In genomic region chr9:92764988-92765936, GRCh38 we compare ENCODE assay signal across 8 cellular contexts. TPM values are rescaled to one million over a fixed set of nuclear protein-coding genes. Genes with fewer than 3 reads are reported as not detected.
DNase-seq lines count a peak whose midpoint lies in the region; ATAC-seq and TF ChIP-seq lines count a peak whose summit lies in the region.

No MANE protein-coding gene starts in this region.

- DNase-seq in NCI-H1694 (lab: John Stamatoyannopoulos, UW) (peak; percentile 86), right cardiac atrium (peak; percentile 99 to 100 (median 100)), pulmonary artery endothelial cell (ENCODE audit: low read depth, low spot score) (peak; percentile 92), uterus (peak; percentile 98)

- no peaks in the 10 kb centered on the region for H3K9me3 Mint-ChIP-seq in T-helper 1 cell treated with Interleukin-12 subunit alpha and Interleukin-12 subunit beta and Interleukin-4 antibody, amounts not matched to agents 30 μg/mL and 1 μg/mL, for 36 hours

- H3K9me3 ChIP-seq in right cardiac atrium (ENCODE audit: control insufficient read depth, low read length) (no peaks in the 10 kb centered on the region), uterus (no peaks in the 10 kb centered on the region)

- peak overlapping the region; percentile 79 for H3K4me3 ChIP-seq in right cardiac atrium (ENCODE audit: low read length)
- peak overlapping the region; percentile 33 to 97 for H3K4me3 ChIP-seq in uterus

- no peaks in the 10 kb centered on the region for H3K36me3 Mint-ChIP-seq in T-helper 1 cell treated with Interleukin-12 subunit alpha and Interleukin-12 subunit beta and Interleukin-4 antibody, amounts not matched to agents 30 μg/mL and 1 μg/mL, for 36 hours (ENCODE audit: low read depth)

- ATAC-seq in GM18499 (IDR thresholded peaks at IDR 0.05; ENCODE audit: insufficient read depth, unreplicated experiment) (peak; percentile 76), HG02938 (IDR thresholded peaks at IDR 0.05; ENCODE audit: unreplicated experiment) (peak; percentile 83), right cardiac atrium (peak; percentile 98)

- peak; percentile 70 to 96 for TF ChIP-seq POLR2A in uterus (IDR thresholded peaks at IDR 0.05)

- peak overlapping the region; percentile 77 for H3K27ac Mint-ChIP-seq in T-helper 1 cell treated with Interleukin-12 subunit alpha and Interleukin-12 subunit beta and Interleukin-4 antibody, amounts not matched to agents 30 μg/mL and 1 μg/mL, for 36 hours

- no peaks in the 10 kb centered on the region for H3K36me3 ChIP-seq in uterus

- H3K4me1 Mint-ChIP-seq in T-helper 1 cell treated with Interleukin-12 subunit alpha and Interleukin-12 subunit beta and Interleukin-4 antibody, amounts not matched to agents 30 μg/mL and 1 μg/mL, for 36 hours (ENCODE audit: low read depth), result peaks cover 38% of the 10 kb centered on the region

- H3K27me3 Mint-ChIP-seq in T-helper 1 cell treated with Interleukin-12 subunit alpha and Interleukin-12 subunit beta and Interleukin-4 antibody, amounts not matched to agents 30 μg/mL and 1 μg/mL, for 36 hours (ENCODE audit: low read depth), result peaks cover 4% of the 10 kb centered on the region

- peak overlapping the region; percentile 96 for H3K27ac ChIP-seq in angular gyrus (ENCODE audit: low read depth, low read length)
- peak overlapping the region; percentile 100 for H3K27ac ChIP-seq in right cardiac atrium (ENCODE audit: low read length)
- H3K27ac ChIP-seq in uterus, result peak overlapping the region; percentile 91 to 100

- peaks cover 26% of the 10 kb centered on the region for H3K4me1 ChIP-seq in right cardiac atrium (ENCODE audit: control insufficient read depth, insufficient read depth, low read length)
- H3K4me1 ChIP-seq in uterus, result peaks cover 0 to 16% of the 10 kb centered on the region in 2 donors

- peak overlapping the region; percentile 84 for H3K4me3 Mint-ChIP-seq in T-helper 1 cell treated with Interleukin-12 subunit alpha and Interleukin-12 subunit beta and Interleukin-4 antibody, amounts not matched to agents 30 μg/mL and 1 μg/mL, for 36 hours

- intact Hi-C loops in right cardiac atrium (cut with DNase I), result loop anchor here in 1 of 4 donors (10.0 kb wide), 1 partner anchor 50 kb away; no protein-coding TSS in a partner anchor
- intact Hi-C loops in uterus (cut with DNase I; ENCODE audit: low total_unique reads), result no loop called here

- H3K27me3 ChIP-seq in right cardiac atrium (ENCODE audit: control insufficient read depth, insufficient read depth) (no peaks in the 10 kb centered on the region), uterus (no peaks in the 10 kb centered on the region)

- TF ChIP-seq CTCF in uterus (IDR thresholded peaks at IDR 0.05), result peak; percentile 83 to 92 (median 88)

- WGBS in right cardiac atrium, result under 1% methylated on average over 75 of the region's 75 CpGs

RNA-seq across cellular contexts. Expression of gene BICD2, which starts 0.6 kb away (rescaled TPM):
- total RNA-seq in right cardiac atrium (10 to 100 TPM; 29.5 to 36.0 (median 33.8) TPM), pulmonary artery endothelial cell (48.7 and 58.1 TPM in 2 replicates), uterus (10 to 100 TPM in 3 of 4 donors, 1 to 10 TPM in 1; 5.6 to 45.1 (median 22.8) TPM)
- 20.0 TPM for polyA plus RNA-seq in right cardiac atrium

Comparison
In these comparisons a context has a peak if more than half of its experiments do, and no peak if none do; other contexts are left out.
1. Peak in every context shown above with its lines: DNase-seq, ATAC-seq, H3K4me3 ChIP-seq and H3K27ac ChIP-seq.